In the genomic region with DNA sequence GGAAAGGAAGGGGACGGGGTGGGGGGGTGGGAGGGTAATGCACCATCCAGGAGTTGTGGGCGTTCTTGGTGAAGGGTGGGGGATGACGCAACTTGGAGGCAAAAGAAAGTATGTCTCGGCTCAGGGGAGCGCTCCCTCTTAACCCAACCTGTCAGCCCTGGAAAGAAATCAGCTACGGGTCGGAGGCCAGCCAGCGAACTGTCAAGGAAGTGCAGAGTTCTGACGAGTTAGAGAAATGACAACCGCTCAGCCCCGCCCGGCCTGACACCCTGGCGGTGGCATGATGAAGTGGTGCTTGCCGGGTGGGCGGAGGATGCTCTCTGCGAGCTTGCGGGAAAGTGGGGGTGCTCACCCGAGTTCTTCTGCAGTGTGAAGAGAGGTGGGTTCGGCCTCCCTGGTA, we compare ENCODE assay signal across 8 cellular contexts. TPM values are rescaled to one million over a fixed set of nuclear protein-coding genes. Genes with fewer than 3 reads are reported as not detected.
DNase-seq lines count a peak whose midpoint lies in the region; ATAC-seq and TF ChIP-seq lines count a peak whose summit lies in the region.
"Not testable (repeated sequence)": the region's sequence is repeated elsewhere in the genome, so short reads cannot be mapped to it uniquely, and the experiment has no call there.

No MANE protein-coding gene starts in this region.

- TF ChIP-seq CTCF in Caco-2 (IDR thresholded peaks at IDR 0.05; ENCODE audit: insufficient read depth in 1 of 2, low read depth in 1 of 2, low read length in 1 of 2, severe bottlenecking in 1 of 2, unreplicated experiment in 1 of 2), result peak; percentile 17 to 27
- TF ChIP-seq CTCF in chondrocyte (IDR thresholded peaks at IDR 0.05), result peak; percentile 66
- TF ChIP-seq CTCF in retinal pigment epithelial cell (conservative IDR thresholded peaks at IDR 0.05; ENCODE audit: low read depth, low read length), result peak; percentile 49

- in situ Hi-C loops in KBM-7 (cut with MboI; ENCODE audit: low pct_unique_long_range_greater_than_20kb, low sequenced_read_pairs), result not testable (repeated sequence)

- POLR2A ChIA-PET in Caco-2 (lab: Charles Lee), result not testable (repeated sequence)

- not testable (repeated sequence) for H3K4me3 ChIP-seq in Caco-2 (ENCODE audit: low read depth, low read length); retinal pigment epithelial cell (ENCODE audit: low read length)
- peak overlapping the region; percentile 47; the same call in 1 of the 2 replicates for H3K4me3 ChIP-seq in iPS-20b (ENCODE audit: low read length)

- not testable (repeated sequence) for H3K36me3 ChIP-seq in Caco-2 (ENCODE audit: control insufficient read depth, insufficient read depth, low read length); iPS-20b (ENCODE audit: insufficient read depth, low read depth, low read length)

- BruUV-seq in Caco-2 (replicated peaks; lab: Mats Ljungman, UMichigan), result not testable (repeated sequence)

- H3K4me1 Mint-ChIP-seq in Caco-2 (ENCODE audit: low read depth, unreplicated experiment) (peaks cover 16% of the 10 kb centered on the region), T-helper 17 cell (peaks cover 16% of the 10 kb centered on the region), chondrocyte (ENCODE audit: low read depth) (peaks cover 19% of the 10 kb centered on the region)

- not testable (repeated sequence) for H3K27me3 ChIP-seq in Caco-2 (replicated peaks; ENCODE audit: control insufficient read depth, insufficient read depth, low read length); iPS-20b (ENCODE audit: insufficient read depth, low read length)

- not testable (repeated sequence) for H3K27ac ChIP-seq in iPS-20b (ENCODE audit: low read length)

- not testable (repeated sequence) for H3K36me3 Mint-ChIP-seq in Caco-2 (ENCODE audit: insufficient read depth, unreplicated experiment); T-helper 17 cell (ENCODE audit: low read depth); chondrocyte (ENCODE audit: low read depth)

- peak; percentile 92 for ATAC-seq in T-helper 17 cell

- DNase-seq in Caco-2, result peak in 1 of 2 experiments; percentile 19
- DNase-seq in KBM-7, result peak; percentile 47
- DNase-seq in T-helper 17 cell, result peak; percentile 46 to 67 (median 52)
- DNase-seq in activated T-cell treated with anti-CD3 and anti-CD28 coated beads for 4 hours, result peak; percentile 64
- not testable (repeated sequence) for DNase-seq in chondrocyte (ENCODE audit: low spot score); retinal pigment epithelial cell (ENCODE audit: low read depth)
- peak; percentile 46 to 53 for DNase-seq in stimulated activated CD8-positive, alpha-beta memory T cell treated with anti-CD3 and anti-CD28 coated beads, Interleukin-7, amount 100 ng/mL, for 48 hours (ENCODE audit: extremely low read depth in 1 of 2, low read depth in 1 of 2)

- intact Hi-C loops in Caco-2 (cut with micrococcal nuclease; ENCODE audit: unreplicated experiment), result not testable (repeated sequence)

- H3K9ac ChIP-seq in iPS-20b (ENCODE audit: low read depth, low read length), result not testable (repeated sequence)

- H3K27me3 Mint-ChIP-seq in Caco-2 (ENCODE audit: insufficient read depth, unreplicated experiment); T-helper 17 cell; chondrocyte (ENCODE audit: low read depth): not testable (repeated sequence)

- CTCF ChIA-PET in Caco-2 (lab: Charles Lee), result not testable (repeated sequence)

- H3K27ac Mint-ChIP-seq in Caco-2 (ENCODE audit: unreplicated experiment); chondrocyte (ENCODE audit: unreplicated experiment): not testable (repeated sequence)
- H3K27ac Mint-ChIP-seq in T-helper 17 cell, result peak overlapping the region; percentile 65

- not testable (repeated sequence) for H3K9me3 Mint-ChIP-seq in Caco-2 (ENCODE audit: unreplicated experiment); chondrocyte (ENCODE audit: low read depth)

- not testable (repeated sequence) for H3K9me3 ChIP-seq in Caco-2; T-helper 17 cell (ENCODE audit: control insufficient read depth, low read length, poor library complexity, severe bottlenecking); iPS-20b (ENCODE audit: insufficient read depth, low read depth, low read length)

- not testable (repeated sequence) for H3K4me1 ChIP-seq in Caco-2; iPS-20b (ENCODE audit: insufficient read depth, low read length)

- H3K4me3 Mint-ChIP-seq in Caco-2 (ENCODE audit: unreplicated experiment), result not testable (repeated sequence)
- peak overlapping the region; percentile 89 for H3K4me3 Mint-ChIP-seq in T-helper 17 cell
- H3K4me3 Mint-ChIP-seq in chondrocyte (ENCODE audit: unreplicated experiment), result peak overlapping the region; percentile 40

RNA-seq across cellular contexts. Expression of gene ADGRL1, which starts 15.4 kb away (rescaled TPM):
- 16.9 and 17.6 TPM in 2 replicates for total RNA-seq in Caco-2 (2022)
- total RNA-seq in T-helper 17 cell, result 10 to 100 TPM; 14.9 to 30.8 TPM
- 32.1 to 33.0 TPM (median 32.2 TPM) in 3 replicates for total RNA-seq in chondrocyte
